In genomic region chr7:77897004-77897547, GRCh38 we compare ENCODE assay signal across 21 cellular contexts.
"Had no signal": no experiment of that assay in that cellular context is flagged by ENCODE, and none has a peak within 500 bp of the region (broad histone marks: within the 10 kb centered on the region; RNA-seq: fewer than 3 reads in every experiment).

No MANE protein-coding gene starts in this region.

- H2AFZ ChIP-seq: parathyroid adenoma had no signal

- FAIRE-seq: urothelium cell line had no signal

- H3K4me3 ChIP-seq: adrenal gland, ascending aorta, esophagus muscularis mucosa, gastrocnemius medialis, mucosa of descending colon, stomach, suprapubic skin, transverse colon had no signal

- ATAC-seq: effector memory CD8-positive, alpha-beta T cell; gastrocnemius medialis; left cardiac atrium; mucosa of descending colon; right cardiac atrium; stimulated activated memory B cell treated with anti-CD40 and anti-IgM and Interleukin-4, amounts not matched to agents 10 μg/mL and 1 μg/mL and 100 μg/mL, for 72 hours had no signal

- DNase-seq: activated naive CD4-positive, alpha-beta T cell; activated T-cell treated with anti-CD3 and anti-CD28 coated beads, Interleukin-2, amount 50 U/mL, for 1 hour; adrenal gland; brain microvascular endothelial cell; caudate nucleus; effector memory CD8-positive, alpha-beta T cell; gastrocnemius medialis; hippocampal formation; left cardiac atrium; mucosa of descending colon; nephron progenitor cell; right cardiac atrium; stimulated activated CD4-positive, alpha-beta T cell treated with anti-CD3 and anti-CD28 coated beads, Interleukin-2, amount 100 ng/mL, for 24 hours; stomach; transverse colon had no signal

- H3K9me3 ChIP-seq: adrenal gland, ascending aorta, esophagus muscularis mucosa, gastrocnemius medialis, mucosa of descending colon, stomach, suprapubic skin, transverse colon had no signal

- H3K9ac ChIP-seq: parathyroid adenoma had no signal

- H3K27ac ChIP-seq: adrenal gland, ascending aorta, brain microvascular endothelial cell, esophagus muscularis mucosa, gastrocnemius medialis, parathyroid adenoma, stomach, suprapubic skin, transverse colon had no signal

- H3K79me2 ChIP-seq: parathyroid adenoma had no signal

- H3K36me3 ChIP-seq: adrenal gland, ascending aorta, brain microvascular endothelial cell, suprapubic skin had no signal

- H3K27me3 ChIP-seq: adrenal gland, ascending aorta, brain microvascular endothelial cell, esophagus muscularis mucosa, gastrocnemius medialis, stomach, suprapubic skin, transverse colon had no signal
